Comparison of ENCODE assay signal across 26 cellular contexts in the genomic region with DNA sequence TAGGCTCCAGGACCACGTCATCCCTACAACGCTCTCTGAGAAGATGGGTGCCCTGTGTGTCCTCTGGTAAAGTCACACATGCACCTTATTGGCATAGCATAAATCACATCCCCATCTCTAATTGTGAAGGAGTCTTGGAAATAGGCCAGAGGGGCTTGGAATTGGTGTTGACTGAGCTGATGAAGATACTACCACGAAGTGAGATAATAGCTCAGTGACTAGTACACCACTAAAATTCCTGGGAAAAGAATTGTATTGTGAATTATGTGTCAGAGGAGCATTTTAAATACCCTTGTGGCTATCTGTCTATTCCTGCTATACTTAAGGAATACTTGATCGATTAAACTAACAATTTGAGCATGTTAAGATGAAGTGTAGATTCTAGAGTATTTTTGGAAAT. TPM values are rescaled to one million over a fixed set of nuclear protein-coding genes. Genes with fewer than 3 reads are reported as not detected.
DNase-seq lines count a peak whose midpoint lies in the region; ATAC-seq, FAIRE-seq and TF ChIP-seq lines count a peak whose summit lies in the region.
"Had no signal": no experiment of that assay in that cellular context is flagged by ENCODE, and none has a peak within 500 bp of the region (broad histone marks: within the 10 kb centered on the region; RNA-seq: fewer than 3 reads in every experiment).

No MANE protein-coding gene starts in this region.

- no peaks in the 10 kb centered on the region for H3K27me3 Mint-ChIP-seq in progenitor cell of endocrine pancreas
- H3K27me3 Mint-ChIP-seq: activated CD4-positive, alpha-beta T cell treated with anti-CD3 and anti-CD28 coated beads, Interleukin-2, amount 10 ng/mL, durations not matched to agents 7 days and 5 days had no signal

- ATAC-seq in RWPE2 (ENCODE audit: low read depth) (no peak), heart right ventricle (no peak)
- ATAC-seq: right cardiac atrium, SK-N-SH treated with all-trans-retinoic acid at 6 μM for 48 hours had no signal

- H3K9me3 ChIP-seq in RWPE2 (ENCODE audit: severe bottlenecking) (no peaks in the 10 kb centered on the region), heart right ventricle (no peaks in the 10 kb centered on the region)
- H3K9me3 ChIP-seq: colonic mucosa had no signal

- H3K4me1 ChIP-seq in RWPE2 (ENCODE audit: insufficient read depth, poor library complexity, severe bottlenecking): peaks cover 46% of the 10 kb centered on the region
- H3K4me1 ChIP-seq in heart right ventricle: peaks cover 17 to 79% (median 51%) of the 10 kb centered on the region in 9 donors
- H3K4me1 ChIP-seq: colonic mucosa had no signal

- peak; percentile 8 for DNase-seq in NCI-H2029 treated with DMSO at 0.1 percent for 48 hours (lab: John Stamatoyannopoulos, UW)
- no peak for DNase-seq in NCI-H2029 (lab: John Stamatoyannopoulos, UW)
- DNase-seq in GM12891 (ENCODE audit: insufficient read length, low spot score): no peak
- DNase-seq in RWPE2 (ENCODE audit: low spot score): no peak
- DNase-seq in progenitor cell of endocrine pancreas (ENCODE audit: low spot score, unreplicated experiment): no peak
- DNase-seq in H7: no peak
- no peak for DNase-seq in heart right ventricle
- DNase-seq in dedifferentiated amniotic fluid mesenchymal stem cell (ENCODE audit: extremely low spot score): no peak
- DNase-seq: 8988T; activated CD4-positive, alpha-beta T cell treated with anti-CD3 and anti-CD28 coated beads, Interleukin-2, amount 10 ng/mL, durations not matched to agents 7 days and 5 days; activated CD8-positive, alpha-beta memory T cell treated with anti-CD3 and anti-CD28 coated beads, Interleukin-2, amount 50 U/mL, for 4 hours; activated effector memory CD4-positive, alpha-beta T cell treated with Interleukin-2 at 50 U/mL for 16 hours; colonic mucosa; kidney; NCI-H1048; NCI-H510A; right cardiac atrium; stimulated activated CD4-positive, alpha-beta T cell treated with anti-CD3 and anti-CD28 coated beads, Interleukin-12 subunit alpha, Interleukin-12 subunit beta, amount 100 ng/mL, for 4 hours; trophoblast cell; WERI-Rb-1 had no signal

- FAIRE-seq in GM12891 (lab: Jason Lieb, UNC): peak; percentile 51
- FAIRE-seq: HTR-8/SVneo, kidney had no signal

- intact Hi-C loops in heart right ventricle (cut with DNase I): no loop called here

- no peak overlapping the region for H3K4me3 Mint-ChIP-seq in progenitor cell of endocrine pancreas (ENCODE audit: low read depth)
- H3K4me3 Mint-ChIP-seq: activated CD4-positive, alpha-beta T cell treated with anti-CD3 and anti-CD28 coated beads, Interleukin-2, amount 10 ng/mL, durations not matched to agents 7 days and 5 days; CD14-positive monocyte; T-helper 2 cell treated with Interferon-gamma antibody and Interleukin-4, amounts not matched to agents 5 μg/mL and 100 μg/mL, for 36 hours had no signal

- H3K4me3 ChIP-seq in RWPE2 (ENCODE audit: severe bottlenecking): no peak overlapping the region
- H3K4me3 ChIP-seq in H7 (ENCODE audit: insufficient read depth, low read depth, low read length): no peak overlapping the region
- no peak overlapping the region for H3K4me3 ChIP-seq in heart right ventricle
- H3K4me3 ChIP-seq: colonic mucosa had no signal

- TF ChIP-seq POLR2A in GM12891 (IDR thresholded peaks at IDR 0.05; ENCODE audit: low read depth, low read length): no peak

- peaks cover 19% of the 10 kb centered on the region for H3K4me1 Mint-ChIP-seq in progenitor cell of endocrine pancreas (ENCODE audit: low read depth)

- H3K9me3 Mint-ChIP-seq in progenitor cell of endocrine pancreas (ENCODE audit: low read depth): no peaks in the 10 kb centered on the region
- H3K9me3 Mint-ChIP-seq: activated CD4-positive, alpha-beta T cell treated with anti-CD3 and anti-CD28 coated beads, Interleukin-2, amount 10 ng/mL, durations not matched to agents 7 days and 5 days; T-helper 2 cell treated with Interferon-gamma antibody and Interleukin-4, amounts not matched to agents 5 μg/mL and 100 μg/mL, for 36 hours had no signal

- WGBS in heart right ventricle, 2 donors: 39 to 42% methylated on average over 4 of the region's 4 CpGs

- H3K36me3 Mint-ChIP-seq in progenitor cell of endocrine pancreas (ENCODE audit: insufficient read depth): peaks cover 14% of the 10 kb centered on the region

- H3K36me3 ChIP-seq in RWPE2 (ENCODE audit: low read depth) (no peaks in the 10 kb centered on the region), H7 (replicated peaks; ENCODE audit: control insufficient read depth, insufficient read depth, low read length) (no peaks in the 10 kb centered on the region; the same call in 1 of the 2 replicates), heart right ventricle (peaks cover 0 to 37% (median 0%) of the 10 kb centered on the region in 9 donors)
- H3K36me3 ChIP-seq: colonic mucosa, WERI-Rb-1 had no signal

- no peaks in the 10 kb centered on the region for H3K27me3 ChIP-seq in RWPE2 (ENCODE audit: insufficient read depth, poor library complexity, severe bottlenecking)
- H3K27me3 ChIP-seq in H7 (ENCODE audit: control insufficient read depth, insufficient read depth, low read length): no peaks in the 10 kb centered on the region
- no peaks in the 10 kb centered on the region for H3K27me3 ChIP-seq in heart right ventricle
- H3K27me3 ChIP-seq: colonic mucosa had no signal

- peak overlapping the region; percentile 53 for H3K27ac Mint-ChIP-seq in progenitor cell of endocrine pancreas
- H3K27ac Mint-ChIP-seq: activated CD4-positive, alpha-beta T cell treated with anti-CD3 and anti-CD28 coated beads, Interleukin-2, amount 10 ng/mL, durations not matched to agents 7 days and 5 days; T-helper 2 cell treated with Interferon-gamma antibody and Interleukin-4, amounts not matched to agents 5 μg/mL and 100 μg/mL, for 36 hours had no signal

- H3K27ac ChIP-seq in RWPE2 (ENCODE audit: poor library complexity, severe bottlenecking) (peak overlapping the region; percentile 85), heart right ventricle (no peak overlapping the region)
- H3K27ac ChIP-seq: colonic mucosa, KMS-11, RWPE1, WERI-Rb-1 had no signal

- TF ChIP-seq CTCF in RWPE2 (IDR thresholded peaks at IDR 0.05; ENCODE audit: poor library complexity, severe bottlenecking) (no peak), progenitor cell of endocrine pancreas (IDR thresholded peaks at IDR 0.05; ENCODE audit: unreplicated experiment) (no peak), heart right ventricle (IDR thresholded peaks at IDR 0.05) (no peak)

TF ChIP-seq in GM12891, 5 proteins besides CTCF, POLR2A, EP300 and RAD21:
- TF ChIP-seq POLR2AphosphoS5 (IDR thresholded peaks at IDR 0.05; ENCODE audit: low read depth, low read length) (no peak), POU2F2 (IDR thresholded peaks at IDR 0.05; ENCODE audit: low read depth, low read length) (no peak), TAF1 (IDR thresholded peaks at IDR 0.05; ENCODE audit: low read depth, low read length) (no peak), SPI1 (IDR thresholded peaks at IDR 0.05; ENCODE audit: low read depth, low read length) (no peak), PAX5 (IDR thresholded peaks at IDR 0.05; ENCODE audit: insufficient read depth, low read length, severe bottlenecking) (no peak)

RNA-seq across cellular contexts. Expression of gene TNRC6B, which starts 57.7 kb away (rescaled TPM):
- 6.6 TPM for polyA plus RNA-seq in GM12891 (2012; ENCODE audit: low read depth, missing spikeins)
- total RNA-seq in progenitor cell of endocrine pancreas (65.8 and 73.2 TPM in 2 replicates), heart right ventricle (10 to 100 TPM; 36.3 to 62.5 (median 56.0) TPM)
- total RNA-seq in H7 (2014; rRNA removed; shearing (Covaris generic)): 13.0 and 21.4 TPM in 2 replicates
- polyA plus RNA-seq in heart right ventricle: 10 to 100 TPM in 1 of 2 donors, 1 to 10 TPM in 1; 1.7 to 21.6 TPM
